20 cellular contexts compared by ENCODE assay signal in the genomic region with DNA sequence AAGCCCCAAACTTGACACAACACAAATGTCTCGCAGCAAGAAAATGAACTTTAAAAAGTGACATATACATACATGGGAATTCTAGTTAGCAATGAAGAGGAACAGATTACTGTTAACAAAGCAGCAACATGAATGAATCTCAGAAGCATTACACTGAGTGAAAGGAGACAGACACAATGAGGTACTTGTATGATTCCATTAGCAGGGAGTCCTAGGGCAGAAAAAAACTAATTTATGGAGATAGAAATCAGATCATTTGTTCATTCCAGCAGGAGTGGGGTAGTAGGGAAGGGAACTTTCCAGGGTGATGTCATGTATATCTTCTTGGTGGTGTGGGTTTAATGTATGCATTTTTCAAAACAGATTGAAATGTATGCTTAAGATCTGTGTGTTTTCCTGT.
DNase-seq lines count a peak whose midpoint lies in the region; ATAC-seq, FAIRE-seq and TF ChIP-seq lines count a peak whose summit lies in the region.
"Had no signal": no experiment of that assay in that cellular context is flagged by ENCODE, and none has a peak within 500 bp of the region (broad histone marks: within the 10 kb centered on the region; RNA-seq: fewer than 3 reads in every experiment).

No MANE protein-coding gene starts in this region.

- no peak for TF ChIP-seq POLR2A in H54 (IDR thresholded peaks at IDR 0.05; ENCODE audit: low read depth, low read length)

- no peaks in the 10 kb centered on the region for H3K79me1 ChIP-seq in trophoblast cell (ENCODE audit: low read length)

- H2AFZ ChIP-seq in SK-N-SH (ENCODE audit: low read depth) (no peak overlapping the region), trophoblast cell (ENCODE audit: insufficient read depth, low read length, poor library complexity) (no peak overlapping the region)

- ATAC-seq in stimulated activated naive CD8-positive, alpha-beta T cell treated with anti-CD3 and anti-CD28 coated beads, Interleukin-15, amount 100 ng/mL, for 72 hours = no peak
- ATAC-seq in HG03520 (IDR thresholded peaks at IDR 0.05; ENCODE audit: unreplicated experiment) = no peak
- ATAC-seq: CD8-positive, alpha-beta T cell had no signal

- H2BK12ac ChIP-seq in trophoblast cell (ENCODE audit: low read length) = no peak overlapping the region

- H3K9me2 ChIP-seq in SK-N-SH = no peaks in the 10 kb centered on the region

- H3K27ac Mint-ChIP-seq in stimulated activated naive CD8-positive, alpha-beta T cell treated with anti-CD3 and anti-CD28 coated beads, Interleukin-15, Interleukin-2, amounts not matched to agents 100 ng/mL and 50 ng/mL, for 24 hours = peak overlapping the region; percentile 13
- H3K27ac Mint-ChIP-seq in stimulated activated naive CD8-positive, alpha-beta T cell treated with anti-CD3 and anti-CD28 coated beads, Interleukin-15, amount 100 ng/mL, for 72 hours = no peak overlapping the region
- peak overlapping the region; percentile 2 for H3K27ac Mint-ChIP-seq in mesothelial cell of epicardium
- H3K27ac Mint-ChIP-seq: CD14-positive monocyte; CD8-positive, alpha-beta T cell; HFFc6 had no signal

- H4K12ac ChIP-seq in trophoblast cell (ENCODE audit: low read depth, low read length) = no peak overlapping the region

- H3K27ac ChIP-seq in SK-N-SH (ENCODE audit: low read depth in 2 of 2, low read length in 1 of 2) (peak overlapping the region in 1 of 2 experiments; percentile 76; a peak in 1 of 4 replicates), trophoblast cell (ENCODE audit: low read depth, low read length) (no peak overlapping the region)
- H3K27ac ChIP-seq: HL-60 had no signal

- H4K20me1 ChIP-seq in SK-N-SH (ENCODE audit: insufficient read depth) = no peaks in the 10 kb centered on the region

- no peak overlapping the region for H2AK5ac ChIP-seq in trophoblast cell (ENCODE audit: low read length)

- H3F3A ChIP-seq in SK-N-SH (replicated peaks; ENCODE audit: insufficient read depth) = no peaks in the 10 kb centered on the region

- no peak overlapping the region for H3K4me3 Mint-ChIP-seq in stimulated activated naive CD8-positive, alpha-beta T cell treated with anti-CD3 and anti-CD28 coated beads, Interleukin-15, Interleukin-2, amounts not matched to agents 100 ng/mL and 50 ng/mL, for 24 hours
- H3K4me3 Mint-ChIP-seq in stimulated activated naive CD8-positive, alpha-beta T cell treated with anti-CD3 and anti-CD28 coated beads, Interleukin-15, amount 100 ng/mL, for 72 hours = no peak overlapping the region
- no peak overlapping the region for H3K4me3 Mint-ChIP-seq in mesothelial cell of epicardium
- H3K4me3 Mint-ChIP-seq: B cell; CD14-positive monocyte; CD8-positive, alpha-beta T cell; HFFc6 had no signal

- TF ChIP-seq CTCF in SK-N-SH (IDR thresholded peaks at IDR 0.05) (no peak), mesothelial cell of epicardium (IDR thresholded peaks at IDR 0.05; ENCODE audit: unreplicated experiment) (no peak)

- H3K9ac ChIP-seq in SK-N-SH = no peak overlapping the region
- H3K9ac ChIP-seq in trophoblast cell (ENCODE audit: low read length) = no peak overlapping the region

- no peak for FAIRE-seq in H54 (lab: Jason Lieb, UNC)
- FAIRE-seq: A204.1, GM19239, H1 had no signal

- H3K79me2 ChIP-seq in SK-N-SH (ENCODE audit: insufficient read depth) (no peaks in the 10 kb centered on the region), trophoblast cell (ENCODE audit: control insufficient read depth, insufficient read depth, low read length, poor library complexity) (no peaks in the 10 kb centered on the region)

- no peak overlapping the region for H3K23ac ChIP-seq in trophoblast cell (ENCODE audit: low read length)

- no peak overlapping the region for H3K4me2 ChIP-seq in SK-N-SH
- no peak overlapping the region for H3K4me2 ChIP-seq in trophoblast cell (ENCODE audit: low read length)

- peak in 1 of 2 experiments; percentile 65; a peak in 1 of 4 replicates for TF ChIP-seq EP300 in SK-N-SH (IDR thresholded peaks at IDR 0.05; ENCODE audit: borderline replicate concordance in 1 of 2, low read depth in 1 of 2, low read length in 1 of 2)

- H3K14ac ChIP-seq in trophoblast cell (ENCODE audit: low read length) = no peak overlapping the region

- H4K8ac ChIP-seq in trophoblast cell (ENCODE audit: low read depth, low read length) = no peak overlapping the region

- no peak for DNase-seq in stimulated activated naive CD8-positive, alpha-beta T cell treated with anti-CD3 and anti-CD28 coated beads, Interleukin-15, amount 100 ng/mL, for 72 hours
- peak; percentile 13 for DNase-seq in SK-N-SH
- DNase-seq in mesothelial cell of epicardium (ENCODE audit: low spot score in 2 of 2, unreplicated experiment in 2 of 2) = no peak
- DNase-seq in H54 (ENCODE audit: insufficient read length, low spot score) = no peak
- DNase-seq in trophoblast cell = no peak
- DNase-seq in activated gamma-delta T cell (lab: John Stamatoyannopoulos, UW) = no peak
- DNase-seq: Caco-2; CD8-positive, alpha-beta T cell; DMS53; GF-D8; HCEC 1CT; HFFc6 had no signal

- H3K36me3 Mint-ChIP-seq in stimulated activated naive CD8-positive, alpha-beta T cell treated with anti-CD3 and anti-CD28 coated beads, Interleukin-15, Interleukin-2, amounts not matched to agents 100 ng/mL and 50 ng/mL, for 24 hours (ENCODE audit: low read depth) = no peaks in the 10 kb centered on the region
- H3K36me3 Mint-ChIP-seq in mesothelial cell of epicardium = no peaks in the 10 kb centered on the region
- H3K36me3 Mint-ChIP-seq: CD8-positive, alpha-beta T cell had no signal

- H3K27me3 Mint-ChIP-seq in stimulated activated naive CD8-positive, alpha-beta T cell treated with anti-CD3 and anti-CD28 coated beads, Interleukin-15, Interleukin-2, amounts not matched to agents 100 ng/mL and 50 ng/mL, for 24 hours = no peaks in the 10 kb centered on the region
- no peaks in the 10 kb centered on the region for H3K27me3 Mint-ChIP-seq in stimulated activated naive CD8-positive, alpha-beta T cell treated with anti-CD3 and anti-CD28 coated beads, Interleukin-15, amount 100 ng/mL, for 72 hours
- H3K27me3 Mint-ChIP-seq in mesothelial cell of epicardium (ENCODE audit: low read depth) = no peaks in the 10 kb centered on the region
- H3K27me3 Mint-ChIP-seq: B cell had no signal

- H3K4me1 Mint-ChIP-seq in stimulated activated naive CD8-positive, alpha-beta T cell treated with anti-CD3 and anti-CD28 coated beads, Interleukin-15, Interleukin-2, amounts not matched to agents 100 ng/mL and 50 ng/mL, for 24 hours (ENCODE audit: low read depth) = no peaks in the 10 kb centered on the region
- no peaks in the 10 kb centered on the region for H3K4me1 Mint-ChIP-seq in stimulated activated naive CD8-positive, alpha-beta T cell treated with anti-CD3 and anti-CD28 coated beads, Interleukin-15, amount 100 ng/mL, for 72 hours
- peaks cover 28% of the 10 kb centered on the region for H3K4me1 Mint-ChIP-seq in mesothelial cell of epicardium

- no peak for TF ChIP-seq RAD21 in SK-N-SH (IDR thresholded peaks at IDR 0.05; ENCODE audit: low read length)

- H3K36me3 ChIP-seq in SK-N-SH (replicated peaks in 1 of 2; ENCODE audit: control insufficient read depth in 1 of 2, insufficient read depth in 2 of 2, low read length in 1 of 2) (no peaks in the 10 kb centered on the region), trophoblast cell (ENCODE audit: control insufficient read depth in 1 of 2, insufficient read depth in 2 of 2, low read length in 2 of 2) (no peaks in the 10 kb centered on the region)

- no peak overlapping the region for H3K18ac ChIP-seq in trophoblast cell (ENCODE audit: low read length)

- CTCF ChIA-PET in SK-N-SH (lab: Yijun Ruan, JAX) = no interaction called here

- POLR2A ChIA-PET in SK-N-SH (lab: Yijun Ruan, JAX) = no interaction called here

- H2BK120ac ChIP-seq in trophoblast cell (ENCODE audit: insufficient read depth, low read length, poor library complexity) = no peak overlapping the region

- WGBS in SK-N-SH (ENCODE audit: low lambda C conversion rate) = 40% methylated on average over 1 of the region's 1 CpG
- WGBS in trophoblast cell (ENCODE audit: extremely low coverage, insufficient coverage, insufficient read length) = no CpG with 5 or more reads among the region's 1 CpG

- no peaks in the 10 kb centered on the region for H3K9me3 ChIP-seq in SK-N-SH
- no peaks in the 10 kb centered on the region for H3K9me3 ChIP-seq in trophoblast cell (ENCODE audit: insufficient read depth, low read depth, low read length)
- H3K9me3 ChIP-seq: Caco-2 had no signal

- no peak overlapping the region for H2BK5ac ChIP-seq in trophoblast cell (ENCODE audit: low read depth, low read length, poor library complexity)

- H3K4me1 ChIP-seq in SK-N-SH (ENCODE audit: control insufficient read depth in 1 of 2, insufficient read depth in 2 of 2, low read depth in 1 of 2, low read length in 1 of 2) (no peaks in the 10 kb centered on the region; a peak in 2 of 4 replicates), trophoblast cell (ENCODE audit: control insufficient read depth in 1 of 2, insufficient read depth in 2 of 2, low read length in 2 of 2) (no peaks in the 10 kb centered on the region)
- H3K4me1 ChIP-seq: Caco-2 had no signal

- H3K9me3 Mint-ChIP-seq in stimulated activated naive CD8-positive, alpha-beta T cell treated with anti-CD3 and anti-CD28 coated beads, Interleukin-15, Interleukin-2, amounts not matched to agents 100 ng/mL and 50 ng/mL, for 24 hours = no peaks in the 10 kb centered on the region
- H3K9me3 Mint-ChIP-seq in stimulated activated naive CD8-positive, alpha-beta T cell treated with anti-CD3 and anti-CD28 coated beads, Interleukin-15, amount 100 ng/mL, for 72 hours = no peaks in the 10 kb centered on the region
- peaks cover 4% of the 10 kb centered on the region for H3K9me3 Mint-ChIP-seq in mesothelial cell of epicardium

- no peak overlapping the region for H3K4ac ChIP-seq in trophoblast cell (ENCODE audit: low read depth, low read length)

- H3K4me3 ChIP-seq in SK-N-SH (ENCODE audit: low read depth in 2 of 2, low read length in 1 of 2) = no peak overlapping the region
- H3K4me3 ChIP-seq in trophoblast cell (ENCODE audit: low read depth, low read length) = no peak overlapping the region

- no peak overlapping the region for H4K91ac ChIP-seq in trophoblast cell (ENCODE audit: low read depth, low read length)

- no peaks in the 10 kb centered on the region for H3K27me3 ChIP-seq in SK-N-SH (ENCODE audit: insufficient read depth)
- no peaks in the 10 kb centered on the region for H3K27me3 ChIP-seq in trophoblast cell (ENCODE audit: insufficient read depth, low read length)

TF ChIP-seq in SK-N-SH, 30 proteins besides CTCF, POLR2A, EP300 and RAD21 (continues in another document):
- TF ChIP-seq RCOR1 (IDR thresholded peaks at IDR 0.05; ENCODE audit: low read length) = peak; percentile 67; the same call in 1 of the 2 replicates
- TF ChIP-seq GATA2 (CRISPR knock-in tag; IDR thresholded peaks at IDR 0.05) = peak; percentile 50; the same call in 1 of the 2 replicates
- no peak for TF ChIP-seq TEAD4 (IDR thresholded peaks at IDR 0.05; ENCODE audit: borderline replicate concordance, insufficient read depth)

Comparison
In these comparisons a context has a peak if more than half of its experiments do, and no peak if none do; other contexts are left out.
1. H3K27ac Mint-ChIP-seq: peak in stimulated activated naive CD8-positive, alpha-beta T cell treated with anti-CD3 and anti-CD28 coated beads, Interleukin-15, Interleukin-2, amounts not matched to agents 100 ng/mL and 50 ng/mL, for 24 hours (single experiment) and mesothelial cell of epicardium (single experiment); none in stimulated activated naive CD8-positive, alpha-beta T cell treated with anti-CD3 and anti-CD28 coated beads, Interleukin-15, amount 100 ng/mL, for 72 hours (0 of 2).